22 cellular contexts compared by ENCODE assay signal in genomic region chr13:108834193-108834592, GRCh38.
DNase-seq lines count a peak whose midpoint lies in the region; ATAC-seq, FAIRE-seq and TF ChIP-seq lines count a peak whose summit lies in the region.
"Had no signal": no experiment of that assay in that cellular context is flagged by ENCODE, and none has a peak within 500 bp of the region (broad histone marks: within the 10 kb centered on the region; RNA-seq: fewer than 3 reads in every experiment).

No MANE protein-coding gene starts in this region.

- H3K4me3 Mint-ChIP-seq in nephron progenitor cell, result no peak overlapping the region
- H3K4me3 Mint-ChIP-seq: CD8-positive, alpha-beta T cell; IgD-negative memory B cell had no signal

- no peaks in the 10 kb centered on the region for H3K9me2 ChIP-seq in HCT116 (ENCODE audit: insufficient read depth)

- peaks cover 13% of the 10 kb centered on the region for H3K4me1 Mint-ChIP-seq in nephron progenitor cell
- H3K4me1 Mint-ChIP-seq: IgD-negative memory B cell had no signal

- H3K4me2 ChIP-seq in HCT116 (ENCODE audit: low read length), result peak overlapping the region; percentile 21
- H3K4me2 ChIP-seq: BLaER1 treated with 17β-estradiol and CSF1 and Interleukin-3, amounts not matched to agents 10 nM and 100 nM; PC-9 had no signal

- no peak for TF ChIP-seq RAD21 in HCT116 (IDR thresholded peaks at IDR 0.05; ENCODE audit: low read depth)

- H3K4me3 ChIP-seq in HCT116 (replicated peaks in 1 of 2; ENCODE audit: low read depth in 1 of 2, low read length in 2 of 2) (no peak overlapping the region), RWPE2 (ENCODE audit: severe bottlenecking) (no peak overlapping the region), dorsolateral prefrontal cortex (no peak overlapping the region)
- H3K4me3 ChIP-seq: BLaER1 treated with 17β-estradiol and CSF1 and Interleukin-3, amounts not matched to agents 10 nM and 100 nM; PC-9; SJSA1 had no signal

- no peak for TF ChIP-seq CTCF in HCT116 (IDR thresholded peaks at IDR 0.05 in 2 of 3, conservative IDR thresholded peaks at IDR 0.05 in 1 of 3; ENCODE audit: borderline replicate concordance in 1 of 3, insufficient read depth in 1 of 3, low read depth in 2 of 3, low read length in 2 of 3)
- no peak for TF ChIP-seq CTCF in RWPE2 (IDR thresholded peaks at IDR 0.05; ENCODE audit: poor library complexity, severe bottlenecking)
- no peak for TF ChIP-seq CTCF in nephron progenitor cell (IDR thresholded peaks at IDR 0.05)
- TF ChIP-seq CTCF in dorsolateral prefrontal cortex (IDR thresholded peaks at IDR 0.05 in 54 of 56, conservative IDR thresholded peaks at IDR 0.05 in 2 of 56; ENCODE audit: low read depth in 1 of 56, partially characterized antibody in 56 of 56), result no peak

- H3K27ac ChIP-seq in HCT116 (ENCODE audit: low read depth, low read length) (no peak overlapping the region), RWPE2 (ENCODE audit: poor library complexity, severe bottlenecking) (no peak overlapping the region), dorsolateral prefrontal cortex (no peak overlapping the region)
- H3K27ac ChIP-seq: BLaER1 treated with 17β-estradiol and CSF1 and Interleukin-3, amounts not matched to agents 10 nM and 100 nM; HL-60; PC-9; SJSA1 had no signal

- no peak for TF ChIP-seq POLR2A in HCT116 (IDR thresholded peaks at IDR 0.05; ENCODE audit: borderline replicate concordance, extremely low read depth, insufficient read depth, insufficient read length)
- TF ChIP-seq POLR2A in GM12891 (IDR thresholded peaks at IDR 0.05; ENCODE audit: low read depth, low read length), result no peak

- CTCF ChIA-PET in HCT116 (lab: Charles Lee), result no interaction called here

- H3K27me3 Mint-ChIP-seq in nephron progenitor cell (ENCODE audit: low read depth, poor library complexity), result peaks cover 3% of the 10 kb centered on the region

- peak; percentile 34 for DNase-seq in HCT116 (ENCODE audit: low read depth, low spot score)
- DNase-seq in RWPE2 (ENCODE audit: low spot score), result no peak
- DNase-seq in islet precursor cell, result peak; percentile 87
- no peak for DNase-seq in nephron progenitor cell
- DNase-seq in GM12891 (ENCODE audit: insufficient read length, low spot score), result no peak
- DNase-seq in dorsolateral prefrontal cortex, result no peak
- DNase-seq: CD8-positive, alpha-beta T cell; DMS53; H7; Karpas-422; NCI-H1105; NCI-H2081 treated with DMSO at 0.1 percent for 48 hours; NCI-H446 treated with DMSO at 0.1 percent for 48 hours; NCI-H748 treated with DMSO at 0.1 percent for 48 hours; PC-9 had no signal

- intact Hi-C loops in HCT116 (cut with micrococcal nuclease) (no loop called here), dorsolateral prefrontal cortex (cut with DNase I) (no loop called here)

- RAD21 ChIA-PET in HCT116 (lab: Charles Lee; ENCODE audit: low non-redundant PET in 1 of 2, low total read pairs in 2 of 2, uncharacterized antibody in 2 of 2, unreplicated experiment in 2 of 2), result no interaction called here

- H3K9ac ChIP-seq in HCT116 (ENCODE audit: low read length), result no peak overlapping the region
- H3K9ac ChIP-seq: BLaER1 treated with 17β-estradiol and CSF1 and Interleukin-3, amounts not matched to agents 10 nM and 100 nM had no signal

- POLR2A ChIA-PET in HCT116 (lab: Charles Lee), result no interaction called here

- no TSS peak for BruUV-seq in HCT116 (replicated peaks; lab: Mats Ljungman, UMichigan)

- ATAC-seq in HCT116 (peak; percentile 81), RWPE2 (ENCODE audit: low read depth) (peak; percentile 40; the same call in 1 of the 3 replicates), GM18858 (IDR thresholded peaks at IDR 0.05; ENCODE audit: unreplicated experiment) (no peak), HG02798 (IDR thresholded peaks at IDR 0.05; ENCODE audit: poor library complexity, unreplicated experiment) (no peak)
- ATAC-seq: CD8-positive, alpha-beta T cell had no signal

- H2AFZ ChIP-seq in HCT116 (ENCODE audit: low read depth, low read length, poor library complexity, severe bottlenecking), result peak overlapping the region; percentile 10
- H2AFZ ChIP-seq: PC-9 had no signal

- peak overlapping the region; percentile 48 for H3K27ac Mint-ChIP-seq in nephron progenitor cell
- H3K27ac Mint-ChIP-seq: CD8-positive, alpha-beta T cell; IgD-negative memory B cell had no signal

- no peak for FAIRE-seq in GM12891 (lab: Jason Lieb, UNC)
- FAIRE-seq: HTR-8/SVneo had no signal

- peaks cover 8% of the 10 kb centered on the region for H3K36me3 Mint-ChIP-seq in nephron progenitor cell (ENCODE audit: low read depth)
- H3K36me3 Mint-ChIP-seq: CD8-positive, alpha-beta T cell; IgD-negative memory B cell had no signal

- peaks cover 24% of the 10 kb centered on the region for H3K9me3 Mint-ChIP-seq in nephron progenitor cell

- H3K36me3 ChIP-seq in HCT116 (ENCODE audit: control insufficient read depth in 1 of 2, insufficient read depth in 2 of 2, low read length in 2 of 2) (no peaks in the 10 kb centered on the region), RWPE2 (ENCODE audit: low read depth) (no peaks in the 10 kb centered on the region)
- H3K36me3 ChIP-seq: BLaER1 treated with 17β-estradiol and CSF1 and Interleukin-3, amounts not matched to agents 10 nM and 100 nM; SJSA1 had no signal

- H3K4me1 ChIP-seq in HCT116 (ENCODE audit: control insufficient read depth in 1 of 2, insufficient read depth in 2 of 2, low read length in 2 of 2) (peaks cover 0 to 34% of the 10 kb centered on the region in 2 experiments; a peak in 3 of 4 replicates), RWPE2 (ENCODE audit: insufficient read depth, poor library complexity, severe bottlenecking) (no peaks in the 10 kb centered on the region)
- H3K4me1 ChIP-seq: BLaER1 treated with 17β-estradiol and CSF1 and Interleukin-3, amounts not matched to agents 10 nM and 100 nM had no signal

- no peaks in the 10 kb centered on the region for H3K79me2 ChIP-seq in HCT116 (ENCODE audit: insufficient read depth, low read length)

- H3K9me3 ChIP-seq in HCT116 (ENCODE audit: control insufficient read depth in 1 of 2, insufficient read depth in 1 of 2, low read depth in 1 of 2, low read length in 2 of 2), result 0 out of 4 replicates have a peak, but pooled peaks cover 0 to under 1% of the 10 kb centered on the region in 2 experiments
- no peaks in the 10 kb centered on the region for H3K9me3 ChIP-seq in RWPE2 (ENCODE audit: severe bottlenecking)
- H3K9me3 ChIP-seq: SJSA1 had no signal

- H3K27me3 ChIP-seq in HCT116 (ENCODE audit: insufficient read depth, low read length) (no peaks in the 10 kb centered on the region), RWPE2 (ENCODE audit: insufficient read depth, poor library complexity, severe bottlenecking) (no peaks in the 10 kb centered on the region), dorsolateral prefrontal cortex (no peaks in the 10 kb centered on the region)
- H3K27me3 ChIP-seq: BLaER1 treated with 17β-estradiol and CSF1 and Interleukin-3, amounts not matched to agents 10 nM and 100 nM; SJSA1 had no signal

- H4K20me1 ChIP-seq in HCT116 (ENCODE audit: insufficient read depth), result no peaks in the 10 kb centered on the region; the same call in 1 of the 2 replicates
- H4K20me1 ChIP-seq: BLaER1 treated with 17β-estradiol and CSF1 and Interleukin-3, amounts not matched to agents 10 nM and 100 nM had no signal

TF ChIP-seq in HCT116, 20 proteins besides CTCF, POLR2A, EP300 and RAD21 (continues in another document):
- no peak for TF ChIP-seq CEBPB (IDR thresholded peaks at IDR 0.05; ENCODE audit: low read depth)
- no peak for TF ChIP-seq SRF (IDR thresholded peaks at IDR 0.05; ENCODE audit: low read depth)
- TF ChIP-seq ELF1 (IDR thresholded peaks at IDR 0.05; ENCODE audit: borderline replicate concordance, low read depth), result no peak
- TF ChIP-seq MAX (IDR thresholded peaks at IDR 0.05), result no peak
- TF ChIP-seq EZH2phosphoT487 (IDR thresholded peaks at IDR 0.05; ENCODE audit: borderline replicate concordance), result no peak
- TF ChIP-seq EGR1 (IDR thresholded peaks at IDR 0.05; ENCODE audit: low read depth), result no peak
- TF ChIP-seq SP1 (IDR thresholded peaks at IDR 0.05; ENCODE audit: low read depth), result no peak; the same call in 1 of the 2 replicates
- no peak for TF ChIP-seq YY1 (IDR thresholded peaks at IDR 0.05; ENCODE audit: extremely low read depth, insufficient replicate concordance, low read depth, low read length)
- no peak for TF ChIP-seq ATF3 (IDR thresholded peaks at IDR 0.05)
- TF ChIP-seq TCF7L2 (IDR thresholded peaks at IDR 0.05; ENCODE audit: borderline replicate concordance, extremely low read depth, insufficient read depth, insufficient read length), result no peak
- no peak for TF ChIP-seq ZFX (IDR thresholded peaks at IDR 0.05)
- no peak for TF ChIP-seq SIN3A (IDR thresholded peaks at IDR 0.05; ENCODE audit: low read depth)

TF ChIP-seq in GM12891, 5 proteins besides CTCF, POLR2A, EP300 and RAD21:
- TF ChIP-seq POU2F2 (IDR thresholded peaks at IDR 0.05; ENCODE audit: low read depth, low read length), result no peak
- no peak for TF ChIP-seq POLR2AphosphoS5 (IDR thresholded peaks at IDR 0.05; ENCODE audit: low read depth, low read length)
- no peak for TF ChIP-seq TAF1 (IDR thresholded peaks at IDR 0.05; ENCODE audit: low read depth, low read length)
- no peak for TF ChIP-seq PAX5 (IDR thresholded peaks at IDR 0.05; ENCODE audit: insufficient read depth, low read length, severe bottlenecking)
- no peak for TF ChIP-seq SPI1 (IDR thresholded peaks at IDR 0.05; ENCODE audit: low read depth, low read length)

Comparison
In these comparisons a context has a peak if more than half of its experiments do, and no peak if none do; other contexts are left out.
1. ATAC-seq: peak in HCT116 (single experiment) and RWPE2 (single experiment); none in GM18858 (single experiment) and HG02798 (single experiment).
2. DNase-seq: peak in HCT116 (single experiment) and islet precursor cell (single experiment); none in RWPE2 (single experiment), nephron progenitor cell (single experiment), GM12891 (single experiment) and dorsolateral prefrontal cortex (0 of 10).